1 cellular context compared by ENCODE assay signal in genomic region chr2:38146917-38147307, GRCh38.
TF ChIP-seq lines count a peak whose summit lies in the region.

No MANE protein-coding gene starts in this region.

TF ChIP-seq in GM12878, 131 proteins besides CTCF, POLR2A, EP300 and RAD21 (continued from another document and continues in another):
- TF ChIP-seq, protein P1, sequence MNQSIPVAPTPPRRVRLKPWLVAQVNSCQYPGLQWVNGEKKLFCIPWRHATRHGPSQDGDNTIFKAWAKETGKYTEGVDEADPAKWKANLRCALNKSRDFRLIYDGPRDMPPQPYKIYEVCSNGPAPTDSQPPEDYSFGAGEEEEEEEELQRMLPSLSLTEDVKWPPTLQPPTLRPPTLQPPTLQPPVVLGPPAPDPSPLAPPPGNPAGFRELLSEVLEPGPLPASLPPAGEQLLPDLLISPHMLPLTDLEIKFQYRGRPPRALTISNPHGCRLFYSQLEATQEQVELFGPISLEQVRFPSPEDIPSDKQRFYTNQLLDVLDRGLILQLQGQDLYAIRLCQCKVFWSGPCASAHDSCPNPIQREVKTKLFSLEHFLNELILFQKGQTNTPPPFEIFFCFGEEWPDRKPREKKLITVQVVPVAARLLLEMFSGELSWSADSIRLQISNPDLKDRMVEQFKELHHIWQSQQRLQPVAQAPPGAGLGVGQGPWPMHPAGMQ (IDR thresholded peaks at IDR 0.05; ENCODE audit: borderline replicate concordance): no peak
- TF ChIP-seq, protein P2, sequence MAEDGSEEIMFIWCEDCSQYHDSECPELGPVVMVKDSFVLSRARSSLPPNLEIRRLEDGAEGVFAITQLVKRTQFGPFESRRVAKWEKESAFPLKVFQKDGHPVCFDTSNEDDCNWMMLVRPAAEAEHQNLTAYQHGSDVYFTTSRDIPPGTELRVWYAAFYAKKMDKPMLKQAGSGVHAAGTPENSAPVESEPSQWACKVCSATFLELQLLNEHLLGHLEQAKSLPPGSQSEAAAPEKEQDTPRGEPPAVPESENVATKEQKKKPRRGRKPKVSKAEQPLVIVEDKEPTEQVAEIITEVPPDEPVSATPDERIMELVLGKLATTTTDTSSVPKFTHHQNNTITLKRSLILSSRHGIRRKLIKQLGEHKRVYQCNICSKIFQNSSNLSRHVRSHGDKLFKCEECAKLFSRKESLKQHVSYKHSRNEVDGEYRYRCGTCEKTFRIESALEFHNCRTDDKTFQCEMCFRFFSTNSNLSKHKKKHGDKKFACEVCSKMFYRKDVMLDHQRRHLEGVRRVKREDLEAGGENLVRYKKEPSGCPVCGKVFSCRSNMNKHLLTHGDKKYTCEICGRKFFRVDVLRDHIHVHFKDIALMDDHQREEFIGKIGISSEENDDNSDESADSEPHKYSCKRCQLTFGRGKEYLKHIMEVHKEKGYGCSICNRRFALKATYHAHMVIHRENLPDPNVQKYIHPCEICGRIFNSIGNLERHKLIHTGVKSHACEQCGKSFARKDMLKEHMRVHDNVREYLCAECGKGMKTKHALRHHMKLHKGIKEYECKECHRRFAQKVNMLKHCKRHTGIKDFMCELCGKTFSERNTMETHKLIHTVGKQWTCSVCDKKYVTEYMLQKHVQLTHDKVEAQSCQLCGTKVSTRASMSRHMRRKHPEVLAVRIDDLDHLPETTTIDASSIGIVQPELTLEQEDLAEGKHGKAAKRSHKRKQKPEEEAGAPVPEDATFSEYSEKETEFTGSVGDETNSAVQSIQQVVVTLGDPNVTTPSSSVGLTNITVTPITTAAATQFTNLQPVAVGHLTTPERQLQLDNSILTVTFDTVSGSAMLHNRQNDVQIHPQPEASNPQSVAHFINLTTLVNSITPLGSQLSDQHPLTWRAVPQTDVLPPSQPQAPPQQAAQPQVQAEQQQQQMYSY (CRISPR knock-in tag; IDR thresholded peaks at IDR 0.05): no peak
- no peak; the same call in 1 of the 2 replicates for TF ChIP-seq USF2 (IDR thresholded peaks at IDR 0.05; ENCODE audit: borderline replicate concordance, low read depth, low read length)
- TF ChIP-seq USF1 (IDR thresholded peaks at IDR 0.05; ENCODE audit: borderline replicate concordance, extremely low read length, insufficient read depth, low read depth, low read length): no peak
- TF ChIP-seq, protein P3, sequence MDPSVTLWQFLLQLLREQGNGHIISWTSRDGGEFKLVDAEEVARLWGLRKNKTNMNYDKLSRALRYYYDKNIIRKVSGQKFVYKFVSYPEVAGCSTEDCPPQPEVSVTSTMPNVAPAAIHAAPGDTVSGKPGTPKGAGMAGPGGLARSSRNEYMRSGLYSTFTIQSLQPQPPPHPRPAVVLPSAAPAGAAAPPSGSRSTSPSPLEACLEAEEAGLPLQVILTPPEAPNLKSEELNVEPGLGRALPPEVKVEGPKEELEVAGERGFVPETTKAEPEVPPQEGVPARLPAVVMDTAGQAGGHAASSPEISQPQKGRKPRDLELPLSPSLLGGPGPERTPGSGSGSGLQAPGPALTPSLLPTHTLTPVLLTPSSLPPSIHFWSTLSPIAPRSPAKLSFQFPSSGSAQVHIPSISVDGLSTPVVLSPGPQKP (IDR thresholded peaks at IDR 0.05; ENCODE audit: low read depth, low read length): 0 out of 2 replicates have a peak, but pooled peaks have one; percentile 23
- no peak for TF ChIP-seq BACH1 (IDR thresholded peaks at IDR 0.05; ENCODE audit: borderline replicate concordance)
- no peak for TF ChIP-seq SREBF1 (IDR thresholded peaks at IDR 0.05; ENCODE audit: low read length)
- TF ChIP-seq MYC (IDR thresholded peaks at IDR 0.05; ENCODE audit: insufficient read depth, insufficient read length, insufficient replicate concordance, low read length, severe bottlenecking): no peak
- TF ChIP-seq FOXK2 (IDR thresholded peaks at IDR 0.05): no peak
- no peak for TF ChIP-seq EZH2 (IDR thresholded peaks at IDR 0.05; ENCODE audit: borderline replicate concordance, control insufficient read depth, low read depth, low read length)
- TF ChIP-seq CBX3 (IDR thresholded peaks at IDR 0.05; ENCODE audit: borderline replicate concordance, low read depth): no peak
- no peak for TF ChIP-seq ZBED1 (IDR thresholded peaks at IDR 0.05; ENCODE audit: borderline replicate concordance)
- TF ChIP-seq ZNF592 (IDR thresholded peaks at IDR 0.05): no peak
- TF ChIP-seq POLR2AphosphoS5 (IDR thresholded peaks at IDR 0.05; ENCODE audit: low read length): no peak
- peak; percentile 78 for TF ChIP-seq SP1 (IDR thresholded peaks at IDR 0.05; ENCODE audit: low read depth, low read length)
- TF ChIP-seq BHLHE40 (IDR thresholded peaks at IDR 0.05; ENCODE audit: borderline replicate concordance in 1 of 2, low read depth in 2 of 2, low read length in 1 of 2): no peak
- TF ChIP-seq, protein P4, sequence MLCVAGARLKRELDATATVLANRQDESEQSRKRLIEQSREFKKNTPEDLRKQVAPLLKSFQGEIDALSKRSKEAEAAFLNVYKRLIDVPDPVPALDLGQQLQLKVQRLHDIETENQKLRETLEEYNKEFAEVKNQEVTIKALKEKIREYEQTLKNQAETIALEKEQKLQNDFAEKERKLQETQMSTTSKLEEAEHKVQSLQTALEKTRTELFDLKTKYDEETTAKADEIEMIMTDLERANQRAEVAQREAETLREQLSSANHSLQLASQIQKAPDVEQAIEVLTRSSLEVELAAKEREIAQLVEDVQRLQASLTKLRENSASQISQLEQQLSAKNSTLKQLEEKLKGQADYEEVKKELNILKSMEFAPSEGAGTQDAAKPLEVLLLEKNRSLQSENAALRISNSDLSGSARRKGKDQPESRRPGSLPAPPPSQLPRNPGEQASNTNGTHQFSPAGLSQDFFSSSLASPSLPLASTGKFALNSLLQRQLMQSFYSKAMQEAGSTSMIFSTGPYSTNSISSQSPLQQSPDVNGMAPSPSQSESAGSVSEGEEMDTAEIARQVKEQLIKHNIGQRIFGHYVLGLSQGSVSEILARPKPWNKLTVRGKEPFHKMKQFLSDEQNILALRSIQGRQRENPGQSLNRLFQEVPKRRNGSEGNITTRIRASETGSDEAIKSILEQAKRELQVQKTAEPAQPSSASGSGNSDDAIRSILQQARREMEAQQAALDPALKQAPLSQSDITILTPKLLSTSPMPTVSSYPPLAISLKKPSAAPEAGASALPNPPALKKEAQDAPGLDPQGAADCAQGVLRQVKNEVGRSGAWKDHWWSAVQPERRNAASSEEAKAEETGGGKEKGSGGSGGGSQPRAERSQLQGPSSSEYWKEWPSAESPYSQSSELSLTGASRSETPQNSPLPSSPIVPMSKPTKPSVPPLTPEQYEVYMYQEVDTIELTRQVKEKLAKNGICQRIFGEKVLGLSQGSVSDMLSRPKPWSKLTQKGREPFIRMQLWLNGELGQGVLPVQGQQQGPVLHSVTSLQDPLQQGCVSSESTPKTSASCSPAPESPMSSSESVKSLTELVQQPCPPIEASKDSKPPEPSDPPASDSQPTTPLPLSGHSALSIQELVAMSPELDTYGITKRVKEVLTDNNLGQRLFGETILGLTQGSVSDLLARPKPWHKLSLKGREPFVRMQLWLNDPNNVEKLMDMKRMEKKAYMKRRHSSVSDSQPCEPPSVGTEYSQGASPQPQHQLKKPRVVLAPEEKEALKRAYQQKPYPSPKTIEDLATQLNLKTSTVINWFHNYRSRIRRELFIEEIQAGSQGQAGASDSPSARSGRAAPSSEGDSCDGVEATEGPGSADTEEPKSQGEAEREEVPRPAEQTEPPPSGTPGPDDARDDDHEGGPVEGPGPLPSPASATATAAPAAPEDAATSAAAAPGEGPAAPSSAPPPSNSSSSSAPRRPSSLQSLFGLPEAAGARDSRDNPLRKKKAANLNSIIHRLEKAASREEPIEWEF (IDR thresholded peaks at IDR 0.05; ENCODE audit: insufficient replicate concordance, low read depth, low read length): no peak
- no peak for TF ChIP-seq KAT2A (conservative IDR thresholded peaks at IDR 0.05; ENCODE audit: control insufficient read depth, low read depth, low read length)
- no peak for TF ChIP-seq ZNF622 (IDR thresholded peaks at IDR 0.05)
- no peak for TF ChIP-seq SMARCA5 (IDR thresholded peaks at IDR 0.05)
- no peak for TF ChIP-seq BRCA1 (IDR thresholded peaks at IDR 0.05; ENCODE audit: low read depth, low read length)
- peak; percentile 83 for TF ChIP-seq RELB (IDR thresholded peaks at IDR 0.05; ENCODE audit: low read depth)
- peak; percentile 47 for TF ChIP-seq SMAD1 (IDR thresholded peaks at IDR 0.05; ENCODE audit: low read depth, partially characterized antibody)
- TF ChIP-seq TBL1XR1 (IDR thresholded peaks at IDR 0.05; ENCODE audit: low read depth, low read length): peak; percentile 67
- TF ChIP-seq ZNF274 (IDR thresholded peaks at IDR 0.05; ENCODE audit: insufficient read depth, insufficient read length): no peak
- no peak for TF ChIP-seq HDAC2 (IDR thresholded peaks at IDR 0.05)
- TF ChIP-seq, protein P5, sequence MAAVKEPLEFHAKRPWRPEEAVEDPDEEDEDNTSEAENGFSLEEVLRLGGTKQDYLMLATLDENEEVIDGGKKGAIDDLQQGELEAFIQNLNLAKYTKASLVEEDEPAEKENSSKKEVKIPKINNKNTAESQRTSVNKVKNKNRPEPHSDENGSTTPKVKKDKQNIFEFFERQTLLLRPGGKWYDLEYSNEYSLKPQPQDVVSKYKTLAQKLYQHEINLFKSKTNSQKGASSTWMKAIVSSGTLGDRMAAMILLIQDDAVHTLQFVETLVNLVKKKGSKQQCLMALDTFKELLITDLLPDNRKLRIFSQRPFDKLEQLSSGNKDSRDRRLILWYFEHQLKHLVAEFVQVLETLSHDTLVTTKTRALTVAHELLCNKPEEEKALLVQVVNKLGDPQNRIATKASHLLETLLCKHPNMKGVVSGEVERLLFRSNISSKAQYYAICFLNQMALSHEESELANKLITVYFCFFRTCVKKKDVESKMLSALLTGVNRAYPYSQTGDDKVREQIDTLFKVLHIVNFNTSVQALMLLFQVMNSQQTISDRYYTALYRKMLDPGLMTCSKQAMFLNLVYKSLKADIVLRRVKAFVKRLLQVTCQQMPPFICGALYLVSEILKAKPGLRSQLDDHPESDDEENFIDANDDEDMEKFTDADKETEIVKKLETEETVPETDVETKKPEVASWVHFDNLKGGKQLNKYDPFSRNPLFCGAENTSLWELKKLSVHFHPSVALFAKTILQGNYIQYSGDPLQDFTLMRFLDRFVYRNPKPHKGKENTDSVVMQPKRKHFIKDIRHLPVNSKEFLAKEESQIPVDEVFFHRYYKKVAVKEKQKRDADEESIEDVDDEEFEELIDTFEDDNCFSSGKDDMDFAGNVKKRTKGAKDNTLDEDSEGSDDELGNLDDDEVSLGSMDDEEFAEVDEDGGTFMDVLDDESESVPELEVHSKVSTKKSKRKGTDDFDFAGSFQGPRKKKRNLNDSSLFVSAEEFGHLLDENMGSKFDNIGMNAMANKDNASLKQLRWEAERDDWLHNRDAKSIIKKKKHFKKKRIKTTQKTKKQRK (IDR thresholded peaks at IDR 0.05; ENCODE audit: low read depth, low read length): no peak
